8 cellular contexts compared by ENCODE assay signal in the genomic region with DNA sequence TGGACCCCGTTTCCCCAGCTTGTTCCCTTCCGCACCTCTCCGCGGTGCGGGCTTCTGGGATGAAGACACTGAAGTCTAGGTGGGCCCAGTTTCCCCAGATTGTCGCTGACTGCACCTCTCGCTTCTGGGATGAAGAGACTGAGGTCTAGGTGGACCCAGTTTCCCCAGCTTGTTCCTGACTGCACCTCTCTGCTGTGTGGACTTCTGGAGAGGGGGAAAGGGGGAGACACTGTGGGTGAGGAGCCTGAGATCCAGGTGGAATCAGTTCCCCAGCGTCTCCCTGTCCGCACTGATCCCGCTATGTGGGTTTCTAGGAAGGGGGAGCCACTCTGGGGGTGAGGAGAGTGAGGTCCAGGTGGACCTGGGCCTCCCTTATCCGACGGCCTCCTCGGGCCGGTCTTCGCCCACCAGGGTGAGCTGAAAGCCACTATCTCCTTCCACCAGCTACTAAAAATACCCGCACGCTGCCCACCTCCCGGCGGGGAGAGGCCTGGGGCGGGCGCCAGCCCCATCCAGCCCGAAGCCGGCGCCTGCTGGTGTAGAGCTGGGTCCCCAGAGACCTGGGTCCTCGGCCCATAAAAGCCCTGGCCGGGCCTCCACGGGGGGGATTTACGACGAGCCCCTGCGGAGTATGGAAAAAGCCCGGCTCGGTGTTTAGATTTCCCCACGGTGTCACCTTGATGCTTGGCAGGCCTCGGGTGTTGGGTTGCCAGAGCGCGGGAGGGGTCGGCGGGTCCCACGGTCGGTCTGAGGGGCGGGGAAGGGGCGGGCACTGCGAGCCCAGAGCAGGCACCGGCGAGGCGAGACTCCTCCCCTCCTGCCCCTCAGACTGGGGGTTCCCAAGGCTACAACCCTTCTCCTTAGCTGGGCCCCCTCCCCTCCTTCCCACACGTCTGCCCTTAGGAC. TPM values are rescaled to one million over a fixed set of nuclear protein-coding genes. Genes with fewer than 3 reads are reported as not detected.
DNase-seq lines count a peak whose midpoint lies in the region; ATAC-seq and TF ChIP-seq lines count a peak whose summit lies in the region.

No MANE protein-coding gene starts in this region.

- H3K9me3 ChIP-seq in OCI-LY7 (ENCODE audit: low read length) (no peaks in the 10 kb centered on the region), mammary epithelial cell (replicated peaks; ENCODE audit: insufficient read depth, low read length) (no peaks in the 10 kb centered on the region), liver (ENCODE audit: control insufficient read depth in 4 of 4, low read length in 3 of 4) (no peaks in the 10 kb centered on the region), subcutaneous abdominal adipose tissue (ENCODE audit: control insufficient read depth in 5 of 5, low read length in 5 of 5) (no peaks in the 10 kb centered on the region)

- H2AFZ ChIP-seq in OCI-LY7 (ENCODE audit: low read length) (no peak overlapping the region), mammary epithelial cell (ENCODE audit: low read depth, low read length) (no peak overlapping the region)

- H3K4me1 ChIP-seq in OCI-LY7 (ENCODE audit: insufficient read depth, low read length, poor library complexity, severe bottlenecking), result peaks cover 37% of the 10 kb centered on the region
- no peaks in the 10 kb centered on the region for H3K4me1 ChIP-seq in mammary epithelial cell (ENCODE audit: insufficient read depth, low read length)
- peaks cover 6 to 26% (median 17%) of the 10 kb centered on the region in 4 donors for H3K4me1 ChIP-seq in liver (ENCODE audit: control insufficient read depth in 4 of 4, insufficient read depth in 4 of 4, low read length in 3 of 4)
- H3K4me1 ChIP-seq in subcutaneous abdominal adipose tissue (ENCODE audit: control insufficient read depth in 5 of 5, insufficient read depth in 5 of 5, low read length in 5 of 5), result peaks cover 0 to 23% (median 7%) of the 10 kb centered on the region in 5 donors

- no peak for TF ChIP-seq RAD21 in liver (IDR thresholded peaks at IDR 0.05)

- no peak for ATAC-seq in GM21390 (IDR thresholded peaks at IDR 0.05; ENCODE audit: unreplicated experiment)

- CTCF ChIA-PET in OCI-LY7 (lab: Charles Lee; ENCODE audit: unreplicated experiment) (interaction anchor here (1.0 kb wide), 1 partner anchor 25 kb away, joined by 3 read pairs; no protein-coding TSS in a partner anchor), mammary epithelial cell (lab: Charles Lee; ENCODE audit: low non-redundant PET) (no interaction called here)

- H3K27ac ChIP-seq in OCI-LY7 (ENCODE audit: low read depth, low read length, poor library complexity, severe bottlenecking), result peak overlapping the region; percentile 91
- no peak overlapping the region for H3K27ac ChIP-seq in mammary epithelial cell (ENCODE audit: insufficient read depth, low read depth, low read length)
- H3K27ac ChIP-seq in liver (ENCODE audit: low read depth in 1 of 2, low read length in 2 of 2), result peak overlapping the region; percentile 60 to 90
- no peak overlapping the region for H3K27ac ChIP-seq in subcutaneous abdominal adipose tissue (ENCODE audit: low read depth, low read length)

- H3K36me3 ChIP-seq in OCI-LY7 (ENCODE audit: insufficient read depth, low read length) (no peaks in the 10 kb centered on the region), mammary epithelial cell (ENCODE audit: insufficient read depth, low read length) (no peaks in the 10 kb centered on the region), liver (ENCODE audit: control insufficient read depth in 4 of 4, insufficient read depth in 3 of 4, low read depth in 1 of 4, low read length in 3 of 4) (peaks cover 0 to 2% (median 0%) of the 10 kb centered on the region in 4 donors), subcutaneous abdominal adipose tissue (ENCODE audit: control insufficient read depth in 5 of 5, insufficient read depth in 5 of 5, low read length in 5 of 5) (no peaks in the 10 kb centered on the region)

- TF ChIP-seq CTCF in OCI-LY7 (conservative IDR thresholded peaks at IDR 0.05; ENCODE audit: low read length) (no peak), mammary epithelial cell (conservative IDR thresholded peaks at IDR 0.05 in 1 of 2, IDR thresholded peaks at IDR 0.05 in 1 of 2; ENCODE audit: extremely low read depth in 1 of 2, insufficient read depth in 1 of 2, low read depth in 1 of 2, low read length in 2 of 2) (no peak), liver (IDR thresholded peaks at IDR 0.05; ENCODE audit: low read depth, low read length, missing input control) (no peak)

- H4K20me1 ChIP-seq in OCI-LY7 (ENCODE audit: insufficient read depth, low read length) (no peaks in the 10 kb centered on the region), mammary epithelial cell (ENCODE audit: insufficient read depth, low read length) (no peaks in the 10 kb centered on the region)

- no peaks in the 10 kb centered on the region for H3K27me3 ChIP-seq in mammary epithelial cell (ENCODE audit: insufficient read depth, low read length)
- no peaks in the 10 kb centered on the region for H3K27me3 ChIP-seq in liver (ENCODE audit: control insufficient read depth in 4 of 4, insufficient read depth in 4 of 4, low read length in 3 of 4)
- H3K27me3 ChIP-seq in subcutaneous abdominal adipose tissue (ENCODE audit: control insufficient read depth in 5 of 5, insufficient read depth in 4 of 5, low read length in 5 of 5), result peaks cover 14 to 47% (median 21%) of the 10 kb centered on the region in 5 donors

- no peaks in the 10 kb centered on the region for H3K9me2 ChIP-seq in OCI-LY7 (ENCODE audit: insufficient read depth, low read length)

- peak overlapping the region; percentile 95 for H3K4me2 ChIP-seq in OCI-LY7 (ENCODE audit: low read length)
- no peak overlapping the region for H3K4me2 ChIP-seq in mammary epithelial cell (ENCODE audit: insufficient read depth, low read depth, low read length)

- intact Hi-C loops in OCI-LY7 (cut with micrococcal nuclease; ENCODE audit: unreplicated experiment) (no loop called here), mammary epithelial cell (cut with micrococcal nuclease) (no loop called here), posterior vena cava (cut with DNase I) (no loop called here)

- dilution Hi-C loops in mammary epithelial cell (cut with HindIII; ENCODE audit: low sequenced_read_pairs), result no loop called here

- POLR2A ChIA-PET in OCI-LY7 (lab: Charles Lee), result interaction anchor here (0.6 to 2.3 kb wide), 5 partner anchors 16 to 150 kb away, joined by 3 to 11 read pairs (median 3); partner anchors contain the start of genes RANBP3 and VMAC

- in situ Hi-C loops in mammary epithelial cell (cut with MboI; ENCODE audit: low sequenced_read_pairs in 2 of 2), result no loop called here

- BruUV-seq in OCI-LY7 (replicated peaks; lab: Mats Ljungman, UMichigan) (TSS peak; percentile 99), mammary epithelial cell (replicated peaks; lab: Mats Ljungman, UMichigan) (TSS peak; percentile 45)

- WGBS in mammary epithelial cell (ENCODE audit: low coverage, missing lambda C conversion rate), result 75% methylated on average over 13 of the region's 47 CpGs
- 11% methylated on average over 47 of the region's 47 CpGs for WGBS in liver

- H3K9ac ChIP-seq in mammary epithelial cell (ENCODE audit: insufficient read depth, low read length), result no peak overlapping the region
- H3K9ac ChIP-seq in liver (ENCODE audit: low read depth in 1 of 2, low read length in 2 of 2), result peak overlapping the region; percentile 73 to 81
- peak overlapping the region in 2 of 5 donors; percentile 21 to 43 for H3K9ac ChIP-seq in subcutaneous abdominal adipose tissue (ENCODE audit: low read length in 5 of 5)

- no peaks in the 10 kb centered on the region for H3K79me2 ChIP-seq in OCI-LY7 (ENCODE audit: insufficient read depth, low read depth, low read length)
- H3K79me2 ChIP-seq in mammary epithelial cell (ENCODE audit: insufficient read depth, low read length), result no peaks in the 10 kb centered on the region

- H3K4me3 ChIP-seq in OCI-LY7 (ENCODE audit: low read depth, low read length, poor library complexity, severe bottlenecking) (peak overlapping the region; percentile 72), mammary epithelial cell (replicated peaks in 1 of 3; ENCODE audit: insufficient read depth in 1 of 3, low read depth in 2 of 3, low read length in 3 of 3) (no peak overlapping the region), liver (ENCODE audit: low read depth in 1 of 3, low read length in 3 of 3) (peak overlapping the region; percentile 58 to 70 (median 60)), subcutaneous abdominal adipose tissue (ENCODE audit: low read depth in 1 of 5, low read length in 5 of 5) (peak overlapping the region; percentile 26 to 70 (median 62))

- DNase-seq in NCI-H2227 (lab: John Stamatoyannopoulos, UW; ENCODE audit: unreplicated experiment) (peak; percentile 10), NCI-H2227 treated with DMSO at 0.1 percent for 48 hours (lab: John Stamatoyannopoulos, UW) (no peak), OCI-LY7 (ENCODE audit: low spot score) (peak; percentile 63), mammary epithelial cell (no peak), posterior vena cava (ENCODE audit: low spot score) (no peak)

RNA-seq across cellular contexts. Expression of gene FUT6, which starts 10.6 kb away (rescaled TPM):
- not detected in 2 replicates for total RNA-seq in OCI-LY7 (2014; rRNA removed; shearing (Covaris generic))
- total RNA-seq in OCI-LY7 (2022) (not detected in 2 replicates), mammary epithelial cell (under 1 TPM in 1 of 2 donors, not detected in 1; 0.17 TPM), liver (1 to 10 TPM; 2.6 to 8.4 TPM), posterior vena cava (not detected)
- polyA plus RNA-seq in mammary epithelial cell (not detected), liver (10 to 100 TPM in 1 of 2 donors, 1 to 10 TPM in 1; 6.2 to 14.0 TPM)
- polyA minus RNA-seq in mammary epithelial cell, result not detected

RNA-seq across cellular contexts. Expression of gene FUT3, which starts 22.3 kb away (rescaled TPM):
- 0.47 and 0.98 TPM in 2 replicates for total RNA-seq in OCI-LY7 (2014; rRNA removed; shearing (Covaris generic))
- total RNA-seq in OCI-LY7 (2022) (0.63 TPM in 1 of 2 replicates, not detected in the other), mammary epithelial cell (1 to 10 TPM in 1 of 2 donors, under 1 TPM in 1; 0.67 to 1.0 TPM), liver (under 1 TPM in 1 of 2 donors, not detected in 1; 0.25 TPM), posterior vena cava (not detected)
- polyA plus RNA-seq in mammary epithelial cell (0.45 TPM), liver (under 1 TPM; 0.27 to 0.47 TPM)
- not detected for polyA minus RNA-seq in mammary epithelial cell

RNA-seq across cellular contexts. Expression of gene NRTN, which starts 24.0 kb away (rescaled TPM):
- 3.2 and 3.9 TPM in 2 replicates for total RNA-seq in OCI-LY7 (2014; rRNA removed; shearing (Covaris generic))
- total RNA-seq in OCI-LY7 (2022) (0.49 and 1.0 TPM in 2 replicates), mammary epithelial cell (under 1 TPM in 1 of 2 donors, not detected in 1; 0.17 TPM), liver (1 to 10 TPM; 3.3 to 3.7 TPM), posterior vena cava (under 1 TPM in 1 of 2 donors, not detected in 1; 0.52 TPM)
- polyA plus RNA-seq in mammary epithelial cell (not detected), liver (1 to 10 TPM; 1.3 to 5.3 TPM)
- not detected for polyA minus RNA-seq in mammary epithelial cell

RNA-seq across cellular contexts. Expression of gene DUS3L, which starts 38.0 kb away (rescaled TPM):
- 55.8 and 63.7 TPM in 2 replicates for total RNA-seq in OCI-LY7 (2014; rRNA removed; shearing (Covaris generic))
- 59.6 and 76.9 TPM in 2 replicates for total RNA-seq in OCI-LY7 (2022)
- 10 to 100 TPM; 25.5 to 47.0 TPM for total RNA-seq in mammary epithelial cell
- 22.2 TPM for polyA plus RNA-seq in mammary epithelial cell
- polyA minus RNA-seq in mammary epithelial cell, result 24.1 TPM
- total RNA-seq in liver, result 10 to 100 TPM; 16.3 to 19.0 TPM
- polyA plus RNA-seq in liver, result 10 to 100 TPM; 12.2 to 17.4 TPM
- 10 to 100 TPM; 19.1 to 27.6 TPM for total RNA-seq in posterior vena cava

RNA-seq across cellular contexts. Expression of gene FUT5, which starts 41.4 kb away (rescaled TPM):
- total RNA-seq in OCI-LY7 (2014; rRNA removed; shearing (Covaris generic)), result 0.09 and 0.93 TPM in 2 replicates
- total RNA-seq in OCI-LY7 (2022) (0.25 and 0.37 TPM in 2 replicates), mammary epithelial cell (not detected), liver (under 1 TPM; 0.05 to 0.17 TPM), posterior vena cava (not detected)
- polyA plus RNA-seq in mammary epithelial cell (not detected), liver (under 1 TPM in 1 of 2 donors, not detected in 1; 0.02 TPM)
- not detected for polyA minus RNA-seq in mammary epithelial cell

Comparison
In these comparisons a context has a peak if more than half of its experiments do, and no peak if none do; other contexts are left out.
1. DNase-seq: peak in NCI-H2227 (single experiment) and OCI-LY7 (single experiment); none in NCI-H2227 treated with DMSO at 0.1 percent for 48 hours (single experiment), mammary epithelial cell (single experiment) and posterior vena cava (single experiment).
2. H3K27ac ChIP-seq: peak in OCI-LY7 (single experiment) and liver (2 of 2); none in mammary epithelial cell (single experiment) and subcutaneous abdominal adipose tissue (single experiment).
3. H3K4me3 ChIP-seq: peak in OCI-LY7 (single experiment), liver (3 of 3) and subcutaneous abdominal adipose tissue (5 of 5); none in mammary epithelial cell (0 of 3).